In the genomic region with DNA sequence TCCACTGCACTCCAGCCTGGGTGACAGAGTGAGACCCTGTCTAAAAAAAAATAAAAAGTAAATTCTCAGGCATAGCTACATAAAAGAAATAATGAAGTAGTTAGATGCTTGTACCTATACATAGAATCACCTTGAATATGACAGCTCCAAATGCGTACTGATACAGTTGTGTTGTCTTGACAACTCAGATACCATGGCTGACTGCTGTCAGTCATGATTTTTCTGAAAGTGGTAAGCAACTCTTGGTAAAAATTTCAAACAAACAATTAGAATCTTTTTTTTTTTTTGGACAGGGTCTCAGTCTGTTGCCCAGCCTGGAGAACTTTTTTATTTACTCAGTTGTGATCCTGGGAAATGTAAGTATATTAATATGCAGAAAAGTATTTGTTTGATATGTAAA, we compare ENCODE assay signal across 1 cellular context.
TF ChIP-seq lines count a peak whose summit lies in the region.

No MANE protein-coding gene starts in this region.

TF ChIP-seq in GM12878, 131 proteins besides CTCF, POLR2A, EP300 and RAD21:
- TF ChIP-seq RB1 (IDR thresholded peaks at IDR 0.05; ENCODE audit: borderline replicate concordance) (no peak), ZBED1 (IDR thresholded peaks at IDR 0.05; ENCODE audit: borderline replicate concordance) (no peak)
- TF ChIP-seq, protein P1, sequence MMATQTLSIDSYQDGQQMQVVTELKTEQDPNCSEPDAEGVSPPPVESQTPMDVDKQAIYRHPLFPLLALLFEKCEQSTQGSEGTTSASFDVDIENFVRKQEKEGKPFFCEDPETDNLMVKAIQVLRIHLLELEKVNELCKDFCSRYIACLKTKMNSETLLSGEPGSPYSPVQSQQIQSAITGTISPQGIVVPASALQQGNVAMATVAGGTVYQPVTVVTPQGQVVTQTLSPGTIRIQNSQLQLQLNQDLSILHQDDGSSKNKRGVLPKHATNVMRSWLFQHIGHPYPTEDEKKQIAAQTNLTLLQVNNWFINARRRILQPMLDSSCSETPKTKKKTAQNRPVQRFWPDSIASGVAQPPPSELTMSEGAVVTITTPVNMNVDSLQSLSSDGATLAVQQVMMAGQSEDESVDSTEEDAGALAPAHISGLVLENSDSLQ (IDR thresholded peaks at IDR 0.05) = peak; percentile 55; the same call in 1 of the 2 replicates
